18 cellular contexts compared by ENCODE assay signal in genomic region chr19:29953352-29954247, GRCh38. TPM values are rescaled to one million over a fixed set of nuclear protein-coding genes. Genes with fewer than 3 reads are reported as not detected.
DNase-seq lines count a peak whose midpoint lies in the region; ATAC-seq, FAIRE-seq and TF ChIP-seq lines count a peak whose summit lies in the region.
"Had no signal": no experiment of that assay in that cellular context is flagged by ENCODE, and none has a peak within 500 bp of the region (broad histone marks: within the 10 kb centered on the region; RNA-seq: fewer than 3 reads in every experiment).

No MANE protein-coding gene starts in this region.

- peaks cover 15% of the 10 kb centered on the region for H3K4me1 Mint-ChIP-seq in chondrocyte (ENCODE audit: low read depth)
- peaks cover 24 to 60% of the 10 kb centered on the region in 2 donors for H3K4me1 Mint-ChIP-seq in stimulated activated naive B cell treated with anti-CD40 and anti-IgM and Interleukin-4, amounts not matched to agents 10 μg/mL and 1 μg/mL and 100 μg/mL, for 72 hours

- no peaks in the 10 kb centered on the region for H3K9me3 Mint-ChIP-seq in chondrocyte (ENCODE audit: low read depth)
- peaks cover 1 to 4% of the 10 kb centered on the region in 2 donors for H3K9me3 Mint-ChIP-seq in stimulated activated naive B cell treated with anti-CD40 and anti-IgM and Interleukin-4, amounts not matched to agents 10 μg/mL and 1 μg/mL and 100 μg/mL, for 72 hours

- POLR2A ChIA-PET in HepG2 (lab: Yijun Ruan, JAX), result no interaction called here
- POLR2A ChIA-PET in Panc1 (lab: Charles Lee), result no interaction called here

- TF ChIP-seq POLR2A in HepG2 (IDR thresholded peaks at IDR 0.05; ENCODE audit: insufficient read depth in 1 of 2, low read depth in 2 of 2, low read length in 2 of 2), result no peak
- TF ChIP-seq POLR2A in right lobe of liver (IDR thresholded peaks at IDR 0.05), result no peak

- no peak overlapping the region for H3K4me3 ChIP-seq in HepG2 (replicated peaks in 1 of 3; ENCODE audit: insufficient read depth in 1 of 3, low read depth in 2 of 3, low read length in 3 of 3)
- no peak overlapping the region for H3K4me3 ChIP-seq in right lobe of liver
- H3K4me3 ChIP-seq in Panc1 (ENCODE audit: low read depth in 2 of 2, low read length in 2 of 2), result no peak overlapping the region
- no peak overlapping the region for H3K4me3 ChIP-seq in MM.1S (ENCODE audit: low read length)
- H3K4me3 ChIP-seq in MG63, result no peak overlapping the region
- H3K4me3 ChIP-seq: lung, skin epidermis, thoracic aorta had no signal

- no peaks in the 10 kb centered on the region for H3K9me2 ChIP-seq in MM.1S (replicated peaks; ENCODE audit: insufficient read depth, low read length)

- no peak for TF ChIP-seq EP300 in HepG2 (IDR thresholded peaks at IDR 0.05; ENCODE audit: low read depth in 2 of 2, low read length in 2 of 2)
- no peak for TF ChIP-seq EP300 in HepG2 (CRISPR knock-in tag; IDR thresholded peaks at IDR 0.05; ENCODE audit: borderline replicate concordance)

- CTCF ChIA-PET in HepG2 (lab: Yijun Ruan, JAX; ENCODE audit: low intra/inter-chr PET ratio, low total read pairs) (no interaction called here), Panc1 (lab: Charles Lee) (no interaction called here)

- no peaks in the 10 kb centered on the region; a peak in 1 of 5 replicates for H3K27me3 ChIP-seq in HepG2 (ENCODE audit: control insufficient read depth in 1 of 2, insufficient read depth in 2 of 2, low read length in 2 of 2)
- H3K27me3 ChIP-seq in right lobe of liver, result no peaks in the 10 kb centered on the region
- no peaks in the 10 kb centered on the region for H3K27me3 ChIP-seq in Panc1 (ENCODE audit: control insufficient read depth, insufficient read depth, low read length)
- no peaks in the 10 kb centered on the region for H3K27me3 ChIP-seq in MM.1S (replicated peaks; ENCODE audit: insufficient read depth, low read length)
- H3K27me3 ChIP-seq in MG63, result no peaks in the 10 kb centered on the region

- H4K20me1 ChIP-seq in HepG2 (ENCODE audit: insufficient read depth, low read length), result peaks cover 10% of the 10 kb centered on the region; the same call in 1 of the 2 replicates
- H4K20me1 ChIP-seq in MM.1S (ENCODE audit: insufficient read depth, low read length), result peaks cover 15% of the 10 kb centered on the region; the same call in 1 of the 2 replicates

- no peaks in the 10 kb centered on the region for H3K27me3 Mint-ChIP-seq in chondrocyte (ENCODE audit: low read depth)
- H3K27me3 Mint-ChIP-seq in stimulated activated naive B cell treated with anti-CD40 and anti-IgM and Interleukin-4, amounts not matched to agents 10 μg/mL and 1 μg/mL and 100 μg/mL, for 72 hours, result no peaks in the 10 kb centered on the region
- H3K27me3 Mint-ChIP-seq: brain had no signal

- H2AFZ ChIP-seq in HepG2 (ENCODE audit: low read length), result no peak overlapping the region
- H2AFZ ChIP-seq in MM.1S (ENCODE audit: low read length), result no peak overlapping the region

- H3K36me3 Mint-ChIP-seq in chondrocyte (ENCODE audit: low read depth), result no peaks in the 10 kb centered on the region
- peaks cover 14 to 15% of the 10 kb centered on the region in 2 donors for H3K36me3 Mint-ChIP-seq in stimulated activated naive B cell treated with anti-CD40 and anti-IgM and Interleukin-4, amounts not matched to agents 10 μg/mL and 1 μg/mL and 100 μg/mL, for 72 hours

- in situ Hi-C loops in HepG2 (cut with HindIII; ENCODE audit: extremely low pct_ligation_motif_present, low pct_unique_long_range_greater_than_20kb) (no loop called here), Panc1 (cut with HindIII; ENCODE audit: low pct_unique_long_range_greater_than_20kb, low sequenced_read_pairs) (no loop called here)

- H3K4me2 ChIP-seq in HepG2 (ENCODE audit: low read depth, low read length) (no peak overlapping the region), MM.1S (ENCODE audit: low read depth, low read length) (no peak overlapping the region)

- peaks cover 85% of the 10 kb centered on the region for H3K79me2 ChIP-seq in HepG2 (ENCODE audit: insufficient read depth, low read length)
- peaks cover 87% of the 10 kb centered on the region for H3K79me2 ChIP-seq in MM.1S (ENCODE audit: low read length)

- H3K27ac ChIP-seq in HepG2 (ENCODE audit: extremely low read length, insufficient read depth, low read length) (no peak overlapping the region), right lobe of liver (no peak overlapping the region), Panc1 (ENCODE audit: low read length) (peak overlapping the region; percentile 5; the same call in 1 of the 2 replicates), MM.1S (ENCODE audit: low read length) (no peak overlapping the region)
- H3K27ac ChIP-seq: skin epidermis, thoracic aorta had no signal

- no peak for DNase-seq in HepG2 (ENCODE audit: low spot score)
- no peak for DNase-seq in right lobe of liver
- no peak for DNase-seq in Panc1 (ENCODE audit: low read depth, low spot score)
- DNase-seq in chondrocyte (ENCODE audit: low spot score), result no peak
- no peak for DNase-seq in stimulated activated naive B cell treated with anti-CD40 and anti-IgM and Interleukin-4, amounts not matched to agents 10 μg/mL and 1 μg/mL and 100 μg/mL, for 72 hours
- DNase-seq in MM.1S, result no peak
- no peak for DNase-seq in posterior cingulate gyrus
- DNase-seq in MG63, result no peak
- DNase-seq: Caco-2; NCI-H1048; NCI-H748 treated with DMSO at 0.1 percent for 48 hours; stimulated activated CD4-positive, alpha-beta T cell treated with anti-CD3 and anti-CD28 coated beads, Interleukin-4, amount 100 ng/mL, for 1 hour; SW 1271 had no signal

- intact Hi-C loops in HepG2 (cut with micrococcal nuclease; ENCODE audit: unreplicated experiment), result no loop called here
- intact Hi-C loops in right lobe of liver (cut with DNase I), result no loop called here
- intact Hi-C loops in Panc1 (cut with micrococcal nuclease; ENCODE audit: unreplicated experiment), result no loop called here
- intact Hi-C loops in posterior cingulate gyrus (cut with DNase I), result no loop called here

- no peak overlapping the region for H3K4me3 Mint-ChIP-seq in chondrocyte (ENCODE audit: unreplicated experiment)
- no peak overlapping the region for H3K4me3 Mint-ChIP-seq in stimulated activated naive B cell treated with anti-CD40 and anti-IgM and Interleukin-4, amounts not matched to agents 10 μg/mL and 1 μg/mL and 100 μg/mL, for 72 hours

- WGBS in HepG2 (ENCODE audit: low lambda C conversion rate), result 100% methylated on average over 2 of the region's 2 CpGs
- WGBS in right lobe of liver (ENCODE audit: insufficient coverage, low coverage, low lambda C conversion rate, missing lambda C conversion rate), result 84% methylated on average over 2 of the region's 2 CpGs

- H3K9me3 ChIP-seq in HepG2 (ENCODE audit: low read length) (no peaks in the 10 kb centered on the region), right lobe of liver (no peaks in the 10 kb centered on the region), Panc1 (ENCODE audit: control insufficient read depth, insufficient read depth, low read depth, low read length) (peaks cover 3% of the 10 kb centered on the region; the same call in 1 of the 2 replicates), MM.1S (replicated peaks; ENCODE audit: insufficient read depth, low read length) (no peaks in the 10 kb centered on the region), MG63 (peaks cover 2% of the 10 kb centered on the region; the same call in 1 of the 2 replicates)
- H3K9me3 ChIP-seq: Caco-2, thoracic aorta had no signal

- H3K9ac ChIP-seq in HepG2 (ENCODE audit: insufficient read depth, low read depth, low read length) (no peak overlapping the region), MM.1S (ENCODE audit: low read length) (no peak overlapping the region)

- TF ChIP-seq CTCF in HepG2 (CRISPR knock-in tag; IDR thresholded peaks at IDR 0.05) (no peak), right lobe of liver (IDR thresholded peaks at IDR 0.05) (no peak), Panc1 (IDR thresholded peaks at IDR 0.05) (no peak), chondrocyte (IDR thresholded peaks at IDR 0.05) (no peak), MM.1S (IDR thresholded peaks at IDR 0.05; ENCODE audit: low read length) (no peak)

- no peaks in the 10 kb centered on the region for H3F3A ChIP-seq in MM.1S (ENCODE audit: insufficient read depth, low read length)

- H3K4me1 ChIP-seq in HepG2 (ENCODE audit: insufficient read depth, low read length) (peaks cover 15% of the 10 kb centered on the region), right lobe of liver (no peaks in the 10 kb centered on the region), Panc1 (ENCODE audit: control insufficient read depth, insufficient read depth, low read length) (no peaks in the 10 kb centered on the region), MM.1S (ENCODE audit: low read length) (no peaks in the 10 kb centered on the region)
- H3K4me1 ChIP-seq: Caco-2 had no signal

- H3K36me3 ChIP-seq in HepG2 (replicated peaks in 1 of 2; ENCODE audit: control insufficient read depth in 1 of 2, insufficient read depth in 2 of 2, low read length in 2 of 2) (peaks cover 0 to 1% of the 10 kb centered on the region in 2 experiments; a peak in 2 of 5 replicates), right lobe of liver (no peaks in the 10 kb centered on the region), Panc1 (ENCODE audit: control insufficient read depth, insufficient read depth, low read length) (no peaks in the 10 kb centered on the region), MM.1S (replicated peaks; ENCODE audit: insufficient read depth, low read length) (0 out of 2 replicates have a peak, but pooled peaks cover 2% of the 10 kb centered on the region), MG63 (peaks cover 42% of the 10 kb centered on the region)
- H3K36me3 ChIP-seq: thoracic aorta had no signal

- BruUV-seq in HepG2 (replicated peaks; lab: Mats Ljungman, UMichigan), result no TSS peak
- BruUV-seq in Panc1 (replicated peaks; lab: Mats Ljungman, UMichigan), result no TSS peak

- ATAC-seq in HepG2 (no peak), right lobe of liver (no peak), Panc1 (no peak)
- peak; percentile 82 to 94 for ATAC-seq in stimulated activated naive B cell treated with anti-CD40 and anti-IgM and Interleukin-4, amounts not matched to agents 10 μg/mL and 1 μg/mL and 100 μg/mL, for 72 hours (replicated peaks)

- TF ChIP-seq RAD21 in HepG2 (CRISPR knock-in tag; IDR thresholded peaks at IDR 0.05), result no peak

- FAIRE-seq in HepG2 (lab: Jason Lieb, UNC), result no peak
- FAIRE-seq: RCC 7860 had no signal

- peak overlapping the region; percentile 63 for H3K27ac Mint-ChIP-seq in chondrocyte (ENCODE audit: unreplicated experiment)
- no peak overlapping the region for H3K27ac Mint-ChIP-seq in stimulated activated naive B cell treated with anti-CD40 and anti-IgM and Interleukin-4, amounts not matched to agents 10 μg/mL and 1 μg/mL and 100 μg/mL, for 72 hours

RNA-seq across cellular contexts. Expression of gene URI1, which starts 11.6 kb away (rescaled TPM):
- total RNA-seq in HepG2 (2016; rRNA removed; fragmentation: Illumina TruSeq; extraction: Trizol), result 66.6 and 67.9 TPM in 2 replicates
- total RNA-seq in HepG2 (2016; cell fraction: cytosol; rRNA removed; fragmentation: Illumina TruSeq; extraction: Trizol; ENCODE audit: low read depth), result 55.4 and 65.8 TPM in 2 replicates
- total RNA-seq in HepG2 (2016; cell fraction: insoluble cytoplasmic fraction; rRNA removed; fragmentation: Illumina TruSeq; extraction: Trizol), result 59.1 and 63.0 TPM in 2 replicates
- total RNA-seq in HepG2 (2016; cell fraction: membrane; rRNA removed; fragmentation: Illumina TruSeq; extraction: Trizol), result 94.1 and 96.8 TPM in 2 replicates
- total RNA-seq in HepG2 (2016; cell fraction: nucleus; rRNA removed; fragmentation: Illumina TruSeq; extraction: Trizol), result 59.4 and 60.6 TPM in 2 replicates
- 35.4 and 43.6 TPM in 2 replicates for polyA plus RNA-seq in HepG2 (2011; rRNA removed)
- 17.2 and 27.7 TPM in 2 replicates for polyA plus RNA-seq in HepG2 (2011; cell fraction: cytosol; rRNA removed)
- 29.1 and 37.9 TPM in 2 replicates for polyA plus RNA-seq in HepG2 (2011; cell fraction: nucleus; rRNA removed)
- polyA plus RNA-seq in HepG2 (2012), result 40.6 and 47.2 TPM in 2 replicates
- 37.8 and 49.5 TPM in 2 replicates for polyA plus RNA-seq in HepG2 (2016; cell fraction: cytosol; fragmentation: Illumina TruSeq; extraction: Trizol; ENCODE audit: low read depth)
- polyA plus RNA-seq in HepG2 (2016; cell fraction: insoluble cytoplasmic fraction; fragmentation: Illumina TruSeq; extraction: Trizol; ENCODE audit: low read depth), result 64.3 and 69.2 TPM in 2 replicates
- polyA plus RNA-seq in HepG2 (2016; cell fraction: membrane; fragmentation: Illumina TruSeq; extraction: Trizol; ENCODE audit: low read depth), result 70.9 and 75.8 TPM in 2 replicates
- 55.9 and 58.5 TPM in 2 replicates for polyA plus RNA-seq in HepG2 (2016; cell fraction: nucleus; fragmentation: Illumina TruSeq; extraction: Trizol; ENCODE audit: insufficient read depth, low read depth)
- 20.9 and 41.9 TPM in 2 replicates for polyA minus RNA-seq in HepG2 (2011; rRNA and poly(A)+ RNA removed; ENCODE audit: low replicate concordance)
- polyA minus RNA-seq in HepG2 (2011; cell fraction: cytosol; rRNA and poly(A)+ RNA removed), result 26.6 and 35.0 TPM in 2 replicates
- 118 and 132 TPM in 2 replicates for polyA minus RNA-seq in HepG2 (2011; cell fraction: nucleus; rRNA and poly(A)+ RNA removed)
- total RNA-seq in right lobe of liver, result 10 to 100 TPM; 18.8 to 29.4 (median 22.2) TPM
- 71.0 TPM for total RNA-seq in Panc1 (2021; ENCODE audit: unreplicated experiment)
- polyA plus RNA-seq in Panc1 (2012; ENCODE audit: insufficient read length), result 53.7 TPM
- 42.0 to 50.4 TPM (median 49.4 TPM) in 3 replicates for total RNA-seq in chondrocyte
- total RNA-seq in MG63 (2014; rRNA removed; shearing (Covaris generic); ENCODE audit: low replicate concordance), result 95.5 and 133 TPM in 2 replicates

Comparison
In these comparisons a context has a peak if more than half of its experiments do, and no peak if none do; other contexts are left out.
1. ATAC-seq: peak in stimulated activated naive B cell treated with anti-CD40 and anti-IgM and Interleukin-4, amounts not matched to agents 10 μg/mL and 1 μg/mL and 100 μg/mL, for 72 hours (2 of 2); none in HepG2 (single experiment), right lobe of liver (0 of 4) and Panc1 (single experiment).